ENCODE assay signal across 28 cellular contexts in genomic region chr12:69057742-69058141, GRCh38.
"Had no signal": no experiment of that assay in that cellular context is flagged by ENCODE, and none has a peak within 500 bp of the region (broad histone marks: within the 10 kb centered on the region; RNA-seq: fewer than 3 reads in every experiment).

No MANE protein-coding gene starts in this region.

- H3K27ac Mint-ChIP-seq: activated CD4-positive, alpha-beta memory T cell treated with anti-CD3 and anti-CD28 coated beads for 36 hours; activated CD8-positive, alpha-beta memory T cell treated with anti-CD3 and anti-CD28 coated beads, Interleukin-2, amount 10 ng/mL, durations not matched to agents 7 days and 5 days; activated CD8-positive, alpha-beta T cell treated with anti-CD3 and anti-CD28 coated beads, Interleukin-2, amount 10 ng/mL, durations not matched to agents 7 days and 5 days; activated naive CD8-positive, alpha-beta T cell treated with anti-CD3 and anti-CD28 coated beads, Interleukin-2, amount 10 ng/mL, durations not matched to agents 7 days and 5 days; activated T-helper 1 cell treated with anti-CD3 and anti-CD28 coated beads, Interleukin-12 subunit alpha, Interleukin-12 subunit beta, Interleukin-2, Interleukin-4 antibody, amounts not matched to agents 30 ng/mL and 10 ng/mL and 1 ng/mL, durations not matched to agents 14 hours and 24 hours and 36 hours; dendritic cell treated with granulocyte-macrophage colony-stimulating factor and Interleukin-4, amounts not matched to agents 40 ng/mL and 50 ng/mL, for 4 days; endodermal cell had no signal

- H3K4me1 Mint-ChIP-seq: central memory CD8-positive, alpha-beta T cell had no signal

- ATAC-seq: activated CD4-positive, alpha-beta T cell treated with anti-CD3 and anti-CD28 coated beads for 36 hours; activated CD8-positive, alpha-beta memory T cell treated with anti-CD3 and anti-CD28 coated beads, Interleukin-2, amount 10 ng/mL, durations not matched to agents 7 days and 5 days; activated CD8-positive, alpha-beta T cell treated with anti-CD3 and anti-CD28 coated beads, Interleukin-2, amount 10 ng/mL, durations not matched to agents 7 days and 5 days; foreskin keratinocyte; gastrocnemius medialis had no signal

- H3K36me3 ChIP-seq: brain microvascular endothelial cell, esophagus muscularis mucosa, gastrocnemius medialis had no signal

- H3K27ac ChIP-seq: brain microvascular endothelial cell, coronary artery, dorsolateral prefrontal cortex, esophagus muscularis mucosa, foreskin keratinocyte, gastrocnemius medialis had no signal

- H3K4me1 ChIP-seq: gastrocnemius medialis had no signal

- H3K9me3 ChIP-seq: esophagus muscularis mucosa, gastrocnemius medialis had no signal

- H3K4me3 Mint-ChIP-seq: activated CD4-positive, alpha-beta memory T cell treated with anti-CD3 and anti-CD28 coated beads for 36 hours; activated CD4-positive, alpha-beta T cell treated with anti-CD3 and anti-CD28 coated beads for 36 hours; activated CD4-positive, alpha-beta T cell treated with anti-CD3 and anti-CD28 coated beads, Interleukin-2, amount 10 ng/mL, durations not matched to agents 24 days and 14 days; activated CD8-positive, alpha-beta memory T cell treated with anti-CD3 and anti-CD28 coated beads, Interleukin-2, amount 10 ng/mL, durations not matched to agents 7 days and 5 days; activated CD8-positive, alpha-beta T cell treated with anti-CD3 and anti-CD28 coated beads, Interleukin-2, amount 10 ng/mL, durations not matched to agents 7 days and 5 days; activated naive CD4-positive, alpha-beta T cell treated with anti-CD3 and anti-CD28 coated beads for 36 hours; activated naive CD8-positive, alpha-beta T cell treated with anti-CD3 and anti-CD28 coated beads, Interleukin-2, amount 10 ng/mL, durations not matched to agents 7 days and 5 days; activated T-helper 1 cell treated with anti-CD3 and anti-CD28 coated beads, Interleukin-12 subunit alpha, Interleukin-12 subunit beta, Interleukin-2, Interleukin-4 antibody, amounts not matched to agents 30 ng/mL and 10 ng/mL and 1 ng/mL, durations not matched to agents 14 hours and 24 hours and 36 hours; central memory CD8-positive, alpha-beta T cell; dendritic cell treated with granulocyte-macrophage colony-stimulating factor and Interleukin-4, amounts not matched to agents 40 ng/mL and 50 ng/mL, for 4 days; endodermal cell had no signal

- H3K4me3 ChIP-seq: coronary artery, dorsolateral prefrontal cortex, esophagus muscularis mucosa, gastrocnemius medialis had no signal

- H3K27me3 ChIP-seq: brain microvascular endothelial cell, dorsolateral prefrontal cortex, esophagus muscularis mucosa, foreskin keratinocyte, gastrocnemius medialis had no signal

- H3K36me3 Mint-ChIP-seq: activated CD4-positive, alpha-beta memory T cell treated with anti-CD3 and anti-CD28 coated beads for 36 hours; activated naive CD4-positive, alpha-beta T cell treated with anti-CD3 and anti-CD28 coated beads, Interleukin-2, amount 50 U/mL, for 24 hours; activated naive CD8-positive, alpha-beta T cell treated with anti-CD3 and anti-CD28 coated beads, Interleukin-2, amount 10 ng/mL, durations not matched to agents 7 days and 5 days had no signal

- DNase-seq: activated CD4-positive, alpha-beta memory T cell treated with anti-CD3 and anti-CD28 coated beads for 36 hours; activated CD4-positive, alpha-beta T cell treated with anti-CD3 and anti-CD28 coated beads for 36 hours; activated CD4-positive, alpha-beta T cell treated with anti-CD3 and anti-CD28 coated beads, Interleukin-2, amount 10 ng/mL, durations not matched to agents 24 days and 14 days; activated CD4-positive, CD25-positive, alpha-beta regulatory T cell; activated CD4-positive, CD25-positive, alpha-beta regulatory T cell treated with anti-CD3 and anti-CD28 coated beads, Interleukin-2, amount 50 U/mL, for 72 hours; activated CD8-positive, alpha-beta memory T cell treated with anti-CD3 and anti-CD28 coated beads, Interleukin-2, amount 10 ng/mL, durations not matched to agents 7 days and 5 days; activated CD8-positive, alpha-beta memory T cell treated with anti-CD3 and anti-CD28 coated beads, Interleukin-2, amount 50 U/mL, for 4 hours; activated CD8-positive, alpha-beta T cell treated with anti-CD3 and anti-CD28 coated beads, Interleukin-2, amount 10 ng/mL, durations not matched to agents 7 days and 5 days; activated effector memory CD4-positive, alpha-beta T cell treated with anti-CD3 and anti-CD28 coated beads, Interleukin-2, amount 50 U/mL, for 16 hours; activated naive CD4-positive, alpha-beta T cell treated with anti-CD3 and anti-CD28 coated beads for 36 hours; activated naive CD8-positive, alpha-beta T cell treated with anti-CD3 and anti-CD28 coated beads, Interleukin-2, amount 10 ng/mL, durations not matched to agents 7 days and 5 days; activated T-cell treated with anti-CD3 and anti-CD28 coated beads, Interleukin-2, amount 50 U/mL, for 1 hour; activated T-cell treated with anti-CD3 and anti-CD28 coated beads, Interleukin-2, amount 50 U/mL, for 48 hours; amniotic stem cell; anterior cingulate cortex; brain microvascular endothelial cell; dorsolateral prefrontal cortex; effector memory CD4-positive, alpha-beta T cell; endodermal cell; foreskin keratinocyte; gastrocnemius medialis; T-helper 2 cell had no signal

- H3K27me3 Mint-ChIP-seq: activated CD4-positive, alpha-beta T cell treated with anti-CD3 and anti-CD28 coated beads, Interleukin-2, amount 10 ng/mL, durations not matched to agents 24 days and 14 days; activated CD8-positive, alpha-beta memory T cell treated with anti-CD3 and anti-CD28 coated beads, Interleukin-2, amount 10 ng/mL, durations not matched to agents 7 days and 5 days; dendritic cell treated with granulocyte-macrophage colony-stimulating factor and Interleukin-4, amounts not matched to agents 40 ng/mL and 50 ng/mL, for 4 days had no signal

- H3K9me3 Mint-ChIP-seq: activated CD4-positive, alpha-beta memory T cell treated with anti-CD3 and anti-CD28 coated beads for 36 hours; activated naive CD4-positive, alpha-beta T cell treated with anti-CD3 and anti-CD28 coated beads for 36 hours; activated naive CD4-positive, alpha-beta T cell treated with anti-CD3 and anti-CD28 coated beads, Interleukin-2, amount 50 U/mL, for 24 hours; activated naive CD8-positive, alpha-beta T cell treated with anti-CD3 and anti-CD28 coated beads, Interleukin-2, amount 10 ng/mL, durations not matched to agents 7 days and 5 days; activated T-helper 1 cell treated with anti-CD3 and anti-CD28 coated beads, Interleukin-12 subunit alpha, Interleukin-12 subunit beta, Interleukin-2, Interleukin-4 antibody, amounts not matched to agents 30 ng/mL and 10 ng/mL and 1 ng/mL, durations not matched to agents 14 hours and 24 hours and 36 hours; central memory CD8-positive, alpha-beta T cell; dendritic cell treated with granulocyte-macrophage colony-stimulating factor and Interleukin-4, amounts not matched to agents 40 ng/mL and 50 ng/mL, for 4 days; endodermal cell had no signal
